18 cellular contexts compared by ENCODE assay signal in genomic region chr9:99873531-99873930, GRCh38. TPM values are rescaled to one million over a fixed set of nuclear protein-coding genes. Genes with fewer than 3 reads are reported as not detected.
A peak's percentile ranks its signal among the peaks of the same experiment; 100 is the strongest.
DNase-seq lines count a peak whose midpoint lies in the region; ATAC-seq and TF ChIP-seq lines count a peak whose summit lies in the region.
"Had no signal": no experiment of that assay in that cellular context is flagged by ENCODE, and none has a peak within 500 bp of the region (broad histone marks: within the 10 kb centered on the region; RNA-seq: fewer than 3 reads in every experiment).

No MANE protein-coding gene starts in this region.

- DNase-seq in activated CD4-positive, alpha-beta memory T cell treated with anti-CD3 and anti-CD28 coated beads for 36 hours, result no peak
- no peak for DNase-seq in activated CD4-positive, alpha-beta memory T cell treated with anti-CD3 and anti-CD28 coated beads, Interleukin-2, amount 10 ng/mL, durations not matched to agents 7 days and 5 days
- peak; percentile 96 for DNase-seq in M059J (ENCODE audit: low read depth)
- DNase-seq in choroid plexus epithelial cell (ENCODE audit: low read depth), result peak; percentile 78
- no peak for DNase-seq in stimulated activated effector memory CD8-positive, alpha-beta T cell treated with anti-CD3 and anti-CD28 coated beads, Interleukin-12 subunit alpha, Interleukin-12 subunit beta, amount 100 ng/mL, for 72 hours (ENCODE audit: low spot score in 2 of 2)
- DNase-seq in T-helper 2 cell treated with Interferon-gamma antibody and Interleukin-4, amounts not matched to agents 5 μg/mL and 100 μg/mL, for 36 hours (ENCODE audit: low spot score), result no peak
- DNase-seq: ACHN; activated CD4-positive, alpha-beta T cell treated with anti-CD3 and anti-CD28 coated beads for 4 hours; DND-41; dorsolateral prefrontal cortex; heart left ventricle; NCI-H1930; small intestine; thyroid gland had no signal

- CTCF ChIA-PET in activated CD4-positive, alpha-beta memory T cell treated with anti-CD3 and anti-CD28 coated beads for 36 hours (lab: Charles Lee), result interaction anchor here (1.0 kb wide), 1 partner anchor 54 kb away, joined by 3 read pairs; no protein-coding TSS in a partner anchor
- CTCF ChIA-PET in activated CD4-positive, alpha-beta memory T cell treated with anti-CD3 and anti-CD28 coated beads, Interleukin-2, amount 10 ng/mL, durations not matched to agents 7 days and 5 days (lab: Charles Lee), result no interaction called here

- peaks cover 2% of the 10 kb centered on the region for H3K27me3 Mint-ChIP-seq in activated CD4-positive, alpha-beta memory T cell treated with anti-CD3 and anti-CD28 coated beads for 36 hours
- peaks cover 9% of the 10 kb centered on the region for H3K27me3 Mint-ChIP-seq in activated CD4-positive, alpha-beta memory T cell treated with anti-CD3 and anti-CD28 coated beads, Interleukin-2, amount 10 ng/mL, durations not matched to agents 7 days and 5 days
- H3K27me3 Mint-ChIP-seq in T-helper 2 cell treated with Interferon-gamma antibody and Interleukin-4, amounts not matched to agents 5 μg/mL and 100 μg/mL, for 36 hours (ENCODE audit: low read depth), result no peaks in the 10 kb centered on the region

- ATAC-seq in stimulated activated effector memory CD8-positive, alpha-beta T cell treated with anti-CD3 and anti-CD28 coated beads, Interleukin-12 subunit alpha, Interleukin-12 subunit beta, amount 100 ng/mL, for 72 hours, result peak; percentile 81
- ATAC-seq in GM18907 (IDR thresholded peaks at IDR 0.05; ENCODE audit: unreplicated experiment) (no peak), GM19328 (IDR thresholded peaks at IDR 0.05; ENCODE audit: unreplicated experiment) (no peak)
- ATAC-seq: heart left ventricle had no signal

- H3K36me3 Mint-ChIP-seq in activated CD4-positive, alpha-beta memory T cell treated with anti-CD3 and anti-CD28 coated beads for 36 hours, result no peaks in the 10 kb centered on the region
- H3K36me3 Mint-ChIP-seq in activated CD4-positive, alpha-beta memory T cell treated with anti-CD3 and anti-CD28 coated beads, Interleukin-2, amount 10 ng/mL, durations not matched to agents 7 days and 5 days (ENCODE audit: low read depth), result no peaks in the 10 kb centered on the region
- H3K36me3 Mint-ChIP-seq in stimulated activated effector memory CD8-positive, alpha-beta T cell treated with anti-CD3 and anti-CD28 coated beads, Interleukin-12 subunit alpha, Interleukin-12 subunit beta, amount 100 ng/mL, for 72 hours, result no peaks in the 10 kb centered on the region
- no peaks in the 10 kb centered on the region for H3K36me3 Mint-ChIP-seq in T-helper 2 cell treated with Interferon-gamma antibody and Interleukin-4, amounts not matched to agents 5 μg/mL and 100 μg/mL, for 36 hours (ENCODE audit: low read depth)

- H3K9me3 Mint-ChIP-seq in activated CD4-positive, alpha-beta memory T cell treated with anti-CD3 and anti-CD28 coated beads for 36 hours, result no peaks in the 10 kb centered on the region
- peaks cover 3% of the 10 kb centered on the region for H3K9me3 Mint-ChIP-seq in activated CD4-positive, alpha-beta memory T cell treated with anti-CD3 and anti-CD28 coated beads, Interleukin-2, amount 10 ng/mL, durations not matched to agents 7 days and 5 days
- H3K9me3 Mint-ChIP-seq in stimulated activated effector memory CD8-positive, alpha-beta T cell treated with anti-CD3 and anti-CD28 coated beads, Interleukin-12 subunit alpha, Interleukin-12 subunit beta, amount 100 ng/mL, for 72 hours, result no peaks in the 10 kb centered on the region
- H3K9me3 Mint-ChIP-seq in T-helper 2 cell treated with Interferon-gamma antibody and Interleukin-4, amounts not matched to agents 5 μg/mL and 100 μg/mL, for 36 hours, result no peaks in the 10 kb centered on the region
- H3K9me3 Mint-ChIP-seq: activated naive CD4-positive, alpha-beta T cell treated with anti-CD3 and anti-CD28 coated beads, Interleukin-2, amount 50 U/mL, for 24 hours; neural crest cell had no signal

- no peak overlapping the region for H3K4me3 Mint-ChIP-seq in activated CD4-positive, alpha-beta memory T cell treated with anti-CD3 and anti-CD28 coated beads for 36 hours
- H3K4me3 Mint-ChIP-seq in activated CD4-positive, alpha-beta memory T cell treated with anti-CD3 and anti-CD28 coated beads, Interleukin-2, amount 10 ng/mL, durations not matched to agents 7 days and 5 days, result no peak overlapping the region
- H3K4me3 Mint-ChIP-seq in stimulated activated effector memory CD8-positive, alpha-beta T cell treated with anti-CD3 and anti-CD28 coated beads, Interleukin-12 subunit alpha, Interleukin-12 subunit beta, amount 100 ng/mL, for 72 hours, result no peak overlapping the region
- H3K4me3 Mint-ChIP-seq in T-helper 2 cell treated with Interferon-gamma antibody and Interleukin-4, amounts not matched to agents 5 μg/mL and 100 μg/mL, for 36 hours, result no peak overlapping the region
- H3K4me3 Mint-ChIP-seq: activated naive CD4-positive, alpha-beta T cell treated with anti-CD3 and anti-CD28 coated beads, Interleukin-2, amount 50 U/mL, for 24 hours; neural crest cell had no signal

- intact Hi-C loops in activated CD4-positive, alpha-beta memory T cell treated with anti-CD3 and anti-CD28 coated beads for 36 hours (cut with micrococcal nuclease), result loop anchor here (1.0 to 2.0 kb wide), 4 partner anchors 47 to 81 kb away; no protein-coding TSS in a partner anchor

- POLR2A ChIA-PET in activated CD4-positive, alpha-beta memory T cell treated with anti-CD3 and anti-CD28 coated beads for 36 hours (lab: Charles Lee), result interaction anchor here (0.9 kb wide), 1 partner anchor 54 kb away, joined by 3 read pairs; no protein-coding TSS in a partner anchor
- POLR2A ChIA-PET in activated CD4-positive, alpha-beta memory T cell treated with anti-CD3 and anti-CD28 coated beads, Interleukin-2, amount 10 ng/mL, durations not matched to agents 7 days and 5 days (lab: Charles Lee), result no interaction called here

- H3K27ac Mint-ChIP-seq in activated CD4-positive, alpha-beta memory T cell treated with anti-CD3 and anti-CD28 coated beads for 36 hours, result peak overlapping the region; percentile 42
- H3K27ac Mint-ChIP-seq in activated CD4-positive, alpha-beta memory T cell treated with anti-CD3 and anti-CD28 coated beads, Interleukin-2, amount 10 ng/mL, durations not matched to agents 7 days and 5 days, result no peak overlapping the region
- H3K27ac Mint-ChIP-seq in stimulated activated effector memory CD8-positive, alpha-beta T cell treated with anti-CD3 and anti-CD28 coated beads, Interleukin-12 subunit alpha, Interleukin-12 subunit beta, amount 100 ng/mL, for 72 hours, result peak overlapping the region; percentile 15
- no peak overlapping the region for H3K27ac Mint-ChIP-seq in T-helper 2 cell treated with Interferon-gamma antibody and Interleukin-4, amounts not matched to agents 5 μg/mL and 100 μg/mL, for 36 hours
- H3K27ac Mint-ChIP-seq: activated naive CD4-positive, alpha-beta T cell treated with anti-CD3 and anti-CD28 coated beads, Interleukin-2, amount 50 U/mL, for 24 hours had no signal

- peaks cover 15% of the 10 kb centered on the region for H3K4me1 Mint-ChIP-seq in activated CD4-positive, alpha-beta memory T cell treated with anti-CD3 and anti-CD28 coated beads for 36 hours (ENCODE audit: low read depth)
- peaks cover 25% of the 10 kb centered on the region for H3K4me1 Mint-ChIP-seq in activated CD4-positive, alpha-beta memory T cell treated with anti-CD3 and anti-CD28 coated beads, Interleukin-2, amount 10 ng/mL, durations not matched to agents 7 days and 5 days
- peaks cover 29% of the 10 kb centered on the region for H3K4me1 Mint-ChIP-seq in stimulated activated effector memory CD8-positive, alpha-beta T cell treated with anti-CD3 and anti-CD28 coated beads, Interleukin-12 subunit alpha, Interleukin-12 subunit beta, amount 100 ng/mL, for 72 hours
- peaks cover 22% of the 10 kb centered on the region for H3K4me1 Mint-ChIP-seq in T-helper 2 cell treated with Interferon-gamma antibody and Interleukin-4, amounts not matched to agents 5 μg/mL and 100 μg/mL, for 36 hours (ENCODE audit: low read depth)
- H3K4me1 Mint-ChIP-seq: activated naive CD4-positive, alpha-beta T cell treated with anti-CD3 and anti-CD28 coated beads, Interleukin-2, amount 50 U/mL, for 24 hours; neural crest cell had no signal

- no peak for TF ChIP-seq CTCF in choroid plexus epithelial cell (conservative IDR thresholded peaks at IDR 0.05; ENCODE audit: low read depth, low read length)

- H3K4me3 ChIP-seq in choroid plexus epithelial cell (ENCODE audit: low read depth, low read length), result no peak overlapping the region
- H3K4me3 ChIP-seq: dorsolateral prefrontal cortex, heart left ventricle, thyroid gland had no signal

RNA-seq across cellular contexts. Expression of gene STX17, which starts 32.9 kb away (rescaled TPM):
- total RNA-seq in activated CD4-positive, alpha-beta memory T cell treated with anti-CD3 and anti-CD28 coated beads for 36 hours, result 10 to 100 TPM; 30.6 to 36.1 TPM
- 10 to 100 TPM; 35.8 to 37.3 TPM for total RNA-seq in activated CD4-positive, alpha-beta memory T cell treated with anti-CD3 and anti-CD28 coated beads, Interleukin-2, amount 10 ng/mL, durations not matched to agents 7 days and 5 days
- total RNA-seq in M059J (2014; rRNA removed; shearing (Covaris generic)), result 15.3 and 34.8 TPM in 2 replicates

RNA-seq across cellular contexts. Expression of gene NR4A3, which starts 51.8 kb away (rescaled TPM):
- 10 to 100 TPM; 10.5 to 11.9 TPM for total RNA-seq in activated CD4-positive, alpha-beta memory T cell treated with anti-CD3 and anti-CD28 coated beads for 36 hours
- 1 to 10 TPM; 3.0 to 3.2 TPM for total RNA-seq in activated CD4-positive, alpha-beta memory T cell treated with anti-CD3 and anti-CD28 coated beads, Interleukin-2, amount 10 ng/mL, durations not matched to agents 7 days and 5 days
- 0.05 and 0.17 TPM in 2 replicates for total RNA-seq in M059J (2014; rRNA removed; shearing (Covaris generic))

Comparison
In these comparisons a context has a peak if more than half of its experiments do, and no peak if none do; other contexts are left out.
1. H3K27ac Mint-ChIP-seq: peak in activated CD4-positive, alpha-beta memory T cell treated with anti-CD3 and anti-CD28 coated beads for 36 hours (single experiment) and stimulated activated effector memory CD8-positive, alpha-beta T cell treated with anti-CD3 and anti-CD28 coated beads, Interleukin-12 subunit alpha, Interleukin-12 subunit beta, amount 100 ng/mL, for 72 hours (single experiment); none in activated CD4-positive, alpha-beta memory T cell treated with anti-CD3 and anti-CD28 coated beads, Interleukin-2, amount 10 ng/mL, durations not matched to agents 7 days and 5 days (single experiment) and T-helper 2 cell treated with Interferon-gamma antibody and Interleukin-4, amounts not matched to agents 5 μg/mL and 100 μg/mL, for 36 hours (single experiment).
2. DNase-seq: peak in M059J (single experiment) and choroid plexus epithelial cell (single experiment); none in activated CD4-positive, alpha-beta memory T cell treated with anti-CD3 and anti-CD28 coated beads for 36 hours (single experiment), activated CD4-positive, alpha-beta memory T cell treated with anti-CD3 and anti-CD28 coated beads, Interleukin-2, amount 10 ng/mL, durations not matched to agents 7 days and 5 days (single experiment), stimulated activated effector memory CD8-positive, alpha-beta T cell treated with anti-CD3 and anti-CD28 coated beads, Interleukin-12 subunit alpha, Interleukin-12 subunit beta, amount 100 ng/mL, for 72 hours (0 of 2) and T-helper 2 cell treated with Interferon-gamma antibody and Interleukin-4, amounts not matched to agents 5 μg/mL and 100 μg/mL, for 36 hours (single experiment).